1 cellular context compared by ENCODE assay signal in genomic region chr13:113921763-113922162, GRCh38.
A peak's percentile ranks its signal among the peaks of the same experiment; 100 is the strongest.
TF ChIP-seq lines count a peak whose summit lies in the region.

No MANE protein-coding gene starts in this region.

TF ChIP-seq in K562, 482 proteins besides CTCF, POLR2A, EP300 and RAD21:
- TF ChIP-seq SLC30A9 (CRISPR knock-in tag; IDR thresholded peaks at IDR 0.05) (no peak), RBM25 (IDR thresholded peaks at IDR 0.05; ENCODE audit: low read depth, low read length, severe bottlenecking) (peak; percentile 24), ZBTB1 (CRISPR knock-in tag; IDR thresholded peaks at IDR 0.05; ENCODE audit: borderline replicate concordance, low read depth) (no peak), MAZ (CRISPR knock-in tag; conservative IDR thresholded peaks at IDR 0.05 in 1 of 2, IDR thresholded peaks at IDR 0.05 in 1 of 2) (no peak), ETV5 (CRISPR knock-in tag; IDR thresholded peaks at IDR 0.05; ENCODE audit: low read depth) (no peak), MXD1 (CRISPR knock-in tag; IDR thresholded peaks at IDR 0.05; ENCODE audit: borderline replicate concordance, poor library complexity, severe bottlenecking) (no peak)
